In genomic region chr14:73749706-73750105, GRCh38 we compare ENCODE assay signal across 15 cellular contexts. TPM values are rescaled to one million over a fixed set of nuclear protein-coding genes. Genes with fewer than 3 reads are reported as not detected.
DNase-seq lines count a peak whose midpoint lies in the region; ATAC-seq, FAIRE-seq and TF ChIP-seq lines count a peak whose summit lies in the region.
"Had no signal": no experiment of that assay in that cellular context is flagged by ENCODE, and none has a peak within 500 bp of the region (broad histone marks: within the 10 kb centered on the region; RNA-seq: fewer than 3 reads in every experiment).

No MANE protein-coding gene starts in this region.

- H3K4me2 ChIP-seq in HepG2 (ENCODE audit: low read depth, low read length) = no peak overlapping the region
- H3K4me2 ChIP-seq: GM23338 had no signal

- H3K36me3 ChIP-seq in HepG2 (replicated peaks in 1 of 2; ENCODE audit: control insufficient read depth in 1 of 2, insufficient read depth in 2 of 2, low read length in 2 of 2) (peaks cover 0 to 9% of the 10 kb centered on the region in 2 experiments; a peak in 3 of 5 replicates), right lobe of liver (no peaks in the 10 kb centered on the region), breast epithelium (no peaks in the 10 kb centered on the region), aorta (ENCODE audit: control insufficient read depth in 1 of 2, insufficient read depth in 2 of 2, low read length in 1 of 2) (no peaks in the 10 kb centered on the region)

- peaks cover 98% of the 10 kb centered on the region for H3K79me2 ChIP-seq in HepG2 (ENCODE audit: insufficient read depth, low read length)

- intact Hi-C loops in HepG2 (cut with micrococcal nuclease; ENCODE audit: unreplicated experiment) = no loop called here
- intact Hi-C loops in right lobe of liver (cut with DNase I) = loop anchor here in 1 of 2 donors (5.0 kb wide), 1 partner anchor 38 kb away; no protein-coding TSS in a partner anchor
- intact Hi-C loops in breast epithelium (cut with DNase I; ENCODE audit: low total_unique reads) = no loop called here
- intact Hi-C loops in natural killer cell (cut with micrococcal nuclease) = loop anchor here (5.0 kb wide), 1 partner anchor 138 kb away; the partner anchor contains the start of gene ZNF410
- intact Hi-C loops in aorta (cut with DNase I) = loop anchor here (5.0 kb wide), 2 partner anchors 38 to 43 kb away; no protein-coding TSS in a partner anchor

- H3K27ac ChIP-seq in HepG2 (ENCODE audit: extremely low read length, insufficient read depth, low read length) (no peak overlapping the region), right lobe of liver (peak overlapping the region in 1 of 3 donors; percentile 0), breast epithelium (peak overlapping the region; percentile 94 to 96), aorta (ENCODE audit: low read depth in 1 of 2, low read length in 2 of 2) (peak overlapping the region; percentile 47 to 49)

- no peak for ATAC-seq in HepG2
- no peak for ATAC-seq in right lobe of liver
- ATAC-seq in natural killer cell = peak; percentile 54 to 70 (median 66)
- no peak for ATAC-seq in aorta (ENCODE audit: low FRiP score)
- ATAC-seq: GM23338 had no signal

- BruUV-seq in HepG2 (replicated peaks; lab: Mats Ljungman, UMichigan) = no TSS peak

- H3K4me3 ChIP-seq in HepG2 (replicated peaks in 1 of 3; ENCODE audit: insufficient read depth in 1 of 3, low read depth in 2 of 3, low read length in 3 of 3) (no peak overlapping the region), right lobe of liver (no peak overlapping the region), breast epithelium (no peak overlapping the region), aorta (ENCODE audit: low read length in 2 of 2) (no peak overlapping the region)
- H3K4me3 ChIP-seq: GM23338 had no signal

- TF ChIP-seq CTCF in HepG2 (CRISPR knock-in tag; IDR thresholded peaks at IDR 0.05) (no peak), right lobe of liver (IDR thresholded peaks at IDR 0.05) (no peak), breast epithelium (IDR thresholded peaks at IDR 0.05) (no peak), natural killer cell (IDR thresholded peaks at IDR 0.05) (no peak)

- no peak for TF ChIP-seq RAD21 in HepG2 (CRISPR knock-in tag; IDR thresholded peaks at IDR 0.05)

- TF ChIP-seq POLR2A in HepG2 (IDR thresholded peaks at IDR 0.05; ENCODE audit: insufficient read depth in 1 of 2, low read depth in 2 of 2, low read length in 2 of 2) (no peak), right lobe of liver (IDR thresholded peaks at IDR 0.05) (no peak), breast epithelium (IDR thresholded peaks at IDR 0.05) (no peak)

- 88% methylated on average over 5 of the region's 6 CpGs for WGBS in HepG2 (ENCODE audit: low lambda C conversion rate)
- WGBS in right lobe of liver (ENCODE audit: insufficient coverage, low coverage, low lambda C conversion rate, missing lambda C conversion rate) = 22% methylated on average over 4 of the region's 6 CpGs
- 46 to 52% methylated on average over 6 of the region's 6 CpGs for WGBS in aorta, 2 donors

- peak overlapping the region; percentile 66 for H3K4me3 Mint-ChIP-seq in natural killer cell
- H3K4me3 Mint-ChIP-seq: GM23338, nephron progenitor cell had no signal

- H2AFZ ChIP-seq in HepG2 (ENCODE audit: low read length) = no peak overlapping the region
- H2AFZ ChIP-seq: GM23338 had no signal

- H3K9me3 ChIP-seq in HepG2 (ENCODE audit: low read length) = no peaks in the 10 kb centered on the region
- H3K9me3 ChIP-seq in right lobe of liver = no peaks in the 10 kb centered on the region
- H3K9me3 ChIP-seq in breast epithelium = no peaks in the 10 kb centered on the region
- no peaks in the 10 kb centered on the region for H3K9me3 ChIP-seq in aorta (ENCODE audit: control insufficient read depth, low read length)

- H3K4me1 Mint-ChIP-seq in natural killer cell = peaks cover 87 to 97% of the 10 kb centered on the region in 2 donors

- no peaks in the 10 kb centered on the region for H3K27me3 Mint-ChIP-seq in natural killer cell (ENCODE audit: low read depth in 2 of 2)

- no peaks in the 10 kb centered on the region for H3K9me3 Mint-ChIP-seq in natural killer cell
- H3K9me3 Mint-ChIP-seq: GM23338, nephron progenitor cell had no signal

- POLR2A ChIA-PET in HepG2 (lab: Yijun Ruan, JAX) = interaction anchor here (1.3 to 1.5 kb wide), 3 partner anchors 9 to 36 kb away, joined by 4 to 5 read pairs (median 5); a partner anchor contains a TSS

- TF ChIP-seq EP300 in HepG2 (IDR thresholded peaks at IDR 0.05; ENCODE audit: low read depth in 2 of 2, low read length in 2 of 2) (no peak), HepG2 (CRISPR knock-in tag; IDR thresholded peaks at IDR 0.05; ENCODE audit: borderline replicate concordance) (no peak)

- H3K36me3 Mint-ChIP-seq in natural killer cell = no peaks in the 10 kb centered on the region

- no peak for FAIRE-seq in HepG2 (lab: Jason Lieb, UNC)
- FAIRE-seq: colon had no signal

- peak overlapping the region; percentile 92 to 96 for H3K27ac Mint-ChIP-seq in natural killer cell
- H3K27ac Mint-ChIP-seq: GM23338, nephron progenitor cell had no signal

- in situ Hi-C loops in HepG2 (cut with HindIII; ENCODE audit: extremely low pct_ligation_motif_present, low pct_unique_long_range_greater_than_20kb) = loop anchor here (10.0 to 25.0 kb wide), 2 partner anchors 75 to 288 kb away; no protein-coding TSS in a partner anchor

- CTCF ChIA-PET in HepG2 (lab: Yijun Ruan, JAX; ENCODE audit: low intra/inter-chr PET ratio, low total read pairs) = no interaction called here

- peaks cover 99% of the 10 kb centered on the region for H3K4me1 ChIP-seq in HepG2 (ENCODE audit: insufficient read depth, low read length)
- H3K4me1 ChIP-seq in right lobe of liver = peaks cover 12 to 93% (median 60%) of the 10 kb centered on the region in 4 donors
- peaks cover 50 to 78% of the 10 kb centered on the region in 2 donors for H3K4me1 ChIP-seq in breast epithelium
- peaks cover 3 to 15% of the 10 kb centered on the region in 2 donors for H3K4me1 ChIP-seq in aorta (ENCODE audit: control insufficient read depth in 1 of 2, insufficient read depth in 2 of 2, low read length in 2 of 2)

- peaks cover 80% of the 10 kb centered on the region for H4K20me1 ChIP-seq in HepG2 (ENCODE audit: insufficient read depth, low read length)

- DNase-seq in HepG2 (ENCODE audit: low spot score) (no peak), right lobe of liver (no peak), breast epithelium (ENCODE audit: low spot score in 2 of 2) (no peak), natural killer cell (no peak), aorta (peak in 1 of 2 donors; percentile 28), Ammon's horn (ENCODE audit: low spot score) (no peak), T-helper 9 cell (no peak)
- no peak for DNase-seq in effector CD8-positive, alpha-beta T cell (lab: John Stamatoyannopoulos, UW)
- DNase-seq: head of caudate nucleus; NCI-H82; nephron progenitor cell; stimulated activated CD4-positive, alpha-beta T cell treated with anti-CD3 and anti-CD28 coated beads, Interleukin-1b, Interleukin-23, amount 100 ng/mL, for 48 hours; T-helper 2 cell had no signal

- H3K27me3 ChIP-seq in HepG2 (ENCODE audit: control insufficient read depth in 1 of 2, insufficient read depth in 2 of 2, low read length in 2 of 2) (no peaks in the 10 kb centered on the region), right lobe of liver (no peaks in the 10 kb centered on the region), breast epithelium (no peaks in the 10 kb centered on the region), aorta (ENCODE audit: control insufficient read depth in 1 of 2, insufficient read depth in 2 of 2, low read length in 1 of 2) (no peaks in the 10 kb centered on the region)

- no peak overlapping the region for H3K9ac ChIP-seq in HepG2 (ENCODE audit: insufficient read depth, low read depth, low read length)

TF ChIP-seq in HepG2, 621 proteins besides CTCF, POLR2A, EP300 and RAD21:
- TF ChIP-seq HOXA5 (CRISPR knock-in tag; IDR thresholded peaks at IDR 0.05) (no peak), RARA (CRISPR knock-in tag; IDR thresholded peaks at IDR 0.05) (0 out of 2 replicates have a peak, but pooled peaks have one; percentile 35)

RNA-seq across cellular contexts. Expression of gene PNMA1, which starts 35.5 kb away (rescaled TPM):
- total RNA-seq in HepG2 (2016; rRNA removed; fragmentation: Illumina TruSeq; extraction: Trizol) (8.3 and 10.7 TPM in 2 replicates), right lobe of liver (1 to 10 TPM; 1.7 to 7.6 (median 3.7) TPM), breast epithelium (10 to 100 TPM; 12.1 to 19.3 (median 19.2) TPM), natural killer cell (10 to 100 TPM; 26.0 to 32.3 (median 28.9) TPM), aorta (10 to 100 TPM; 36.7 to 45.5 TPM)
- total RNA-seq in HepG2 (2016; cell fraction: cytosol; rRNA removed; fragmentation: Illumina TruSeq; extraction: Trizol; ENCODE audit: low read depth) = 1.8 and 1.9 TPM in 2 replicates
- 8.5 and 12.1 TPM in 2 replicates for total RNA-seq in HepG2 (2016; cell fraction: insoluble cytoplasmic fraction; rRNA removed; fragmentation: Illumina TruSeq; extraction: Trizol)
- total RNA-seq in HepG2 (2016; cell fraction: membrane; rRNA removed; fragmentation: Illumina TruSeq; extraction: Trizol) = 7.8 and 8.3 TPM in 2 replicates
- total RNA-seq in HepG2 (2016; cell fraction: nucleus; rRNA removed; fragmentation: Illumina TruSeq; extraction: Trizol) = 8.6 and 9.7 TPM in 2 replicates
- polyA plus RNA-seq in HepG2 (2011; rRNA removed) (6.6 and 7.0 TPM in 2 replicates), aorta (10 to 100 TPM; 22.4 to 35.2 TPM)
- polyA plus RNA-seq in HepG2 (2011; cell fraction: cytosol; rRNA removed) = 5.3 and 6.7 TPM in 2 replicates
- polyA plus RNA-seq in HepG2 (2011; cell fraction: nucleus; rRNA removed) = 6.4 and 7.7 TPM in 2 replicates
- polyA plus RNA-seq in HepG2 (2012) = 14.1 and 14.8 TPM in 2 replicates
- 2.5 and 2.9 TPM in 2 replicates for polyA plus RNA-seq in HepG2 (2016; cell fraction: cytosol; fragmentation: Illumina TruSeq; extraction: Trizol; ENCODE audit: low read depth)
- polyA plus RNA-seq in HepG2 (2016; cell fraction: insoluble cytoplasmic fraction; fragmentation: Illumina TruSeq; extraction: Trizol; ENCODE audit: low read depth) = 18.3 and 20.9 TPM in 2 replicates
- polyA plus RNA-seq in HepG2 (2016; cell fraction: membrane; fragmentation: Illumina TruSeq; extraction: Trizol; ENCODE audit: low read depth) = 7.0 and 8.6 TPM in 2 replicates
- polyA plus RNA-seq in HepG2 (2016; cell fraction: nucleus; fragmentation: Illumina TruSeq; extraction: Trizol; ENCODE audit: insufficient read depth, low read depth) = 17.9 and 18.6 TPM in 2 replicates
- 5.1 and 5.4 TPM in 2 replicates for polyA minus RNA-seq in HepG2 (2011; rRNA and poly(A)+ RNA removed; ENCODE audit: low replicate concordance)
- 5.6 and 6.3 TPM in 2 replicates for polyA minus RNA-seq in HepG2 (2011; cell fraction: cytosol; rRNA and poly(A)+ RNA removed)
- 4.8 and 7.0 TPM in 2 replicates for polyA minus RNA-seq in HepG2 (2011; cell fraction: nucleus; rRNA and poly(A)+ RNA removed)

Comparison
In these comparisons a context has a peak if more than half of its experiments do, and no peak if none do; other contexts are left out.
1. ATAC-seq: peak in natural killer cell (3 of 3); none in HepG2 (single experiment), right lobe of liver (0 of 4) and aorta (single experiment).
2. intact Hi-C loops: an anchor here in natural killer cell (5.0 kb wide) and aorta (5.0 kb wide); none called in HepG2 and breast epithelium.